ENCODE assay signal across 8 cellular contexts in genomic region chr16:19523184-19523558, GRCh38. TPM values are rescaled to one million over a fixed set of nuclear protein-coding genes. Genes with fewer than 3 reads are reported as not detected.
DNase-seq lines count a peak whose midpoint lies in the region; ATAC-seq, FAIRE-seq and TF ChIP-seq lines count a peak whose summit lies in the region.

No MANE protein-coding gene starts in this region.

- intact Hi-C loops in dorsolateral prefrontal cortex (cut with DNase I), result loop anchor here in 1 of 2 donors (2.0 to 10.0 kb wide), 2 partner anchors 32 to 728 kb away; partner anchors contain the start of genes RPS15A and VPS35L

- peak overlapping the region; percentile 48 for H4K8ac ChIP-seq in trophoblast cell (ENCODE audit: low read depth, low read length)

- no peak overlapping the region for H4K12ac ChIP-seq in trophoblast cell (ENCODE audit: low read depth, low read length)

- peaks cover 37% of the 10 kb centered on the region for H3K4me1 ChIP-seq in CD8-positive, alpha-beta memory T cell (ENCODE audit: insufficient read depth, low read length)
- H3K4me1 ChIP-seq in Loucy (ENCODE audit: insufficient read depth, low read length, poor library complexity, severe bottlenecking) (peaks cover 54% of the 10 kb centered on the region), trophoblast cell (ENCODE audit: control insufficient read depth in 1 of 2, insufficient read depth in 2 of 2, low read length in 2 of 2) (peaks cover 0 to 2% of the 10 kb centered on the region in 2 experiments)

- peaks cover 74% of the 10 kb centered on the region for H3K79me2 ChIP-seq in Loucy (ENCODE audit: insufficient read depth, low read length)
- peaks cover 7% of the 10 kb centered on the region for H3K79me2 ChIP-seq in trophoblast cell (ENCODE audit: control insufficient read depth, insufficient read depth, low read length, poor library complexity)

- peaks cover 7% of the 10 kb centered on the region for H3K79me1 ChIP-seq in trophoblast cell (ENCODE audit: low read length)

- no peak overlapping the region for H3K14ac ChIP-seq in trophoblast cell (ENCODE audit: low read length)

- peak overlapping the region; percentile 42; the same call in 1 of the 2 replicates for H2AFZ ChIP-seq in Loucy (ENCODE audit: low read length)
- peak overlapping the region; percentile 56 for H2AFZ ChIP-seq in trophoblast cell (ENCODE audit: insufficient read depth, low read length, poor library complexity)

- H4K20me1 ChIP-seq in Loucy (ENCODE audit: insufficient read depth, low read length, poor library complexity, severe bottlenecking), result peaks cover 27% of the 10 kb centered on the region

- POLR2A ChIA-PET in CD8-positive, alpha-beta memory T cell (lab: Charles Lee), result interaction anchor here (1.1 to 3.3 kb wide), 2 partner anchors 32 to 33 kb away, joined by 3 to 26 read pairs; partner anchors contain the start of gene VPS35L

- peaks cover 0 to 25% (median 4%) of the 10 kb centered on the region in 3 donors for H3K36me3 Mint-ChIP-seq in CD8-positive, alpha-beta memory T cell

- peaks cover 43 to 70% (median 64%) of the 10 kb centered on the region in 3 donors for H3K4me1 Mint-ChIP-seq in CD8-positive, alpha-beta memory T cell

- no peak overlapping the region for H2BK5ac ChIP-seq in trophoblast cell (ENCODE audit: low read depth, low read length, poor library complexity)

- CTCF ChIA-PET in CD8-positive, alpha-beta memory T cell (lab: Charles Lee), result interaction anchor here (1.7 to 2.8 kb wide), 3 partner anchors 26 to 35 kb away, joined by 4 to 25 read pairs (median 7); partner anchors contain the start of gene VPS35L

- no peak overlapping the region for H4K91ac ChIP-seq in trophoblast cell (ENCODE audit: low read depth, low read length)

- peak overlapping the region; percentile 43 for H2BK120ac ChIP-seq in trophoblast cell (ENCODE audit: insufficient read depth, low read length, poor library complexity)

- ATAC-seq in GM18867 (IDR thresholded peaks at IDR 0.05; ENCODE audit: unreplicated experiment), result no peak

- H2AK5ac ChIP-seq in trophoblast cell (ENCODE audit: low read length), result no peak overlapping the region

- no peaks in the 10 kb centered on the region for H3K9me2 ChIP-seq in Loucy (replicated peaks; ENCODE audit: low read depth, low read length)

- no peaks in the 10 kb centered on the region for H3K9me3 Mint-ChIP-seq in CD8-positive, alpha-beta memory T cell

- no CpG with 5 or more reads among the region's 18 CpGs for WGBS in trophoblast cell (ENCODE audit: extremely low coverage, insufficient coverage, insufficient read length)

- H3K27me3 Mint-ChIP-seq in CD8-positive, alpha-beta memory T cell, result no peaks in the 10 kb centered on the region

- no peak overlapping the region for H3K4me2 ChIP-seq in Loucy (ENCODE audit: low read depth, low read length, poor library complexity, severe bottlenecking)
- no peak overlapping the region for H3K4me2 ChIP-seq in trophoblast cell (ENCODE audit: low read length)

- no peak overlapping the region for H3K9ac ChIP-seq in Loucy (ENCODE audit: low read depth, low read length, poor library complexity, severe bottlenecking)
- no peak overlapping the region for H3K9ac ChIP-seq in trophoblast cell (ENCODE audit: low read length)

- no peaks in the 10 kb centered on the region for H3F3A ChIP-seq in Loucy (ENCODE audit: low read depth)

- peak overlapping the region; percentile 17 for H2BK12ac ChIP-seq in trophoblast cell (ENCODE audit: low read length)

- no peak overlapping the region for H3K18ac ChIP-seq in trophoblast cell (ENCODE audit: low read length)

- no peaks in the 10 kb centered on the region for H3K27me3 ChIP-seq in CD8-positive, alpha-beta memory T cell (ENCODE audit: insufficient read depth, low read length, poor library complexity, severe bottlenecking)
- H3K27me3 ChIP-seq in Loucy (ENCODE audit: insufficient read depth, low read length, poor library complexity, severe bottlenecking) (peaks cover 7% of the 10 kb centered on the region), dorsolateral prefrontal cortex (no peaks in the 10 kb centered on the region), trophoblast cell (ENCODE audit: insufficient read depth, low read length) (no peaks in the 10 kb centered on the region)

- H3K36me3 ChIP-seq in CD8-positive, alpha-beta memory T cell (ENCODE audit: insufficient read depth, low read length), result no peaks in the 10 kb centered on the region
- 0 out of 2 replicates have a peak, but pooled peaks cover 2% of the 10 kb centered on the region for H3K36me3 ChIP-seq in Loucy (ENCODE audit: insufficient read depth, low read length)
- H3K36me3 ChIP-seq in trophoblast cell (ENCODE audit: control insufficient read depth in 1 of 2, insufficient read depth in 2 of 2, low read length in 2 of 2), result peaks cover 0 to 2% of the 10 kb centered on the region in 2 experiments

- no peak overlapping the region for H3K27ac ChIP-seq in CD8-positive, alpha-beta memory T cell (ENCODE audit: low read depth, low read length)
- H3K27ac ChIP-seq in dorsolateral prefrontal cortex (peak overlapping the region in 49 of 59 donors; percentile 12 to 99 (median 95)), trophoblast cell (ENCODE audit: low read depth, low read length) (no peak overlapping the region)

- no peaks in the 10 kb centered on the region for H3K9me3 ChIP-seq in CD8-positive, alpha-beta memory T cell (ENCODE audit: low read length)
- H3K9me3 ChIP-seq in Loucy (ENCODE audit: insufficient read depth, low read depth, low read length) (no peaks in the 10 kb centered on the region), trophoblast cell (ENCODE audit: insufficient read depth, low read depth, low read length) (peaks cover 2% of the 10 kb centered on the region)

- TF ChIP-seq CTCF in Loucy (conservative IDR thresholded peaks at IDR 0.05; ENCODE audit: low read length) (no peak), dorsolateral prefrontal cortex (IDR thresholded peaks at IDR 0.05 in 54 of 56, conservative IDR thresholded peaks at IDR 0.05 in 2 of 56; ENCODE audit: low read depth in 1 of 56, partially characterized antibody in 56 of 56) (no peak)

- no peak overlapping the region for H3K23ac ChIP-seq in trophoblast cell (ENCODE audit: low read length)

- DNase-seq in CD8-positive, alpha-beta memory T cell, result no peak
- DNase-seq in dorsolateral prefrontal cortex (no peak), trophoblast cell (peak; percentile 65 to 73), islet precursor cell (no peak), urothelium cell line (ENCODE audit: low spot score) (no peak), RKO (ENCODE audit: low spot score) (no peak)

- H3K4me3 ChIP-seq in CD8-positive, alpha-beta memory T cell (ENCODE audit: low read length), result no peak overlapping the region
- H3K4me3 ChIP-seq in Loucy (ENCODE audit: low read length, poor library complexity, severe bottlenecking), result no peak overlapping the region
- H3K4me3 ChIP-seq in dorsolateral prefrontal cortex, result peak overlapping the region in 41 of 59 donors; percentile 70 to 100 (median 94)
- H3K4me3 ChIP-seq in trophoblast cell (ENCODE audit: low read depth, low read length), result no peak overlapping the region

- H3K4me3 Mint-ChIP-seq in CD8-positive, alpha-beta memory T cell, result peak overlapping the region in 5 of 7 donors; percentile 5 to 100 (median 94)

- FAIRE-seq in urothelium cell line (lab: Jason Lieb, UNC), result no peak

- no peak overlapping the region for H3K4ac ChIP-seq in trophoblast cell (ENCODE audit: low read depth, low read length)

- peak overlapping the region in 6 of 8 donors; percentile 17 to 99 (median 92) for H3K27ac Mint-ChIP-seq in CD8-positive, alpha-beta memory T cell

RNA-seq across cellular contexts. Expression of gene CCP110, which starts 0.6 kb away (rescaled TPM):
- 10 to 100 TPM; 30.1 to 37.4 TPM for total RNA-seq in CD8-positive, alpha-beta memory T cell
- polyA plus RNA-seq in CD8-positive, alpha-beta memory T cell, result 8.2 TPM
- 100 to 1,000 TPM in 50 of 120 experiments, 10 to 100 TPM in 70; 47.2 to 216 (median 93.1) TPM for total RNA-seq in dorsolateral prefrontal cortex
- 5.9 and 6.5 TPM in 2 replicates for polyA plus RNA-seq in trophoblast cell (2013)

RNA-seq across cellular contexts. Expression of gene GDE1, which starts 1.3 kb away (rescaled TPM):
- 10 to 100 TPM; 27.9 to 30.5 TPM for total RNA-seq in CD8-positive, alpha-beta memory T cell
- 39.8 TPM for polyA plus RNA-seq in CD8-positive, alpha-beta memory T cell
- total RNA-seq in dorsolateral prefrontal cortex, result 100 to 1,000 TPM in 1 of 120 experiments, 10 to 100 TPM in 119; 35.8 to 104 (median 76.3) TPM
- 55.3 and 55.7 TPM in 2 replicates for polyA plus RNA-seq in trophoblast cell (2013)

RNA-seq across cellular contexts. Expression of gene VPS35L, which starts 32.3 kb away (rescaled TPM):
- 10 to 100 TPM; 37.4 to 40.2 TPM for total RNA-seq in CD8-positive, alpha-beta memory T cell
- polyA plus RNA-seq in CD8-positive, alpha-beta memory T cell, result 52.3 TPM
- 100 to 1,000 TPM in 51 of 120 experiments, 10 to 100 TPM in 69; 61.8 to 152 (median 97.7) TPM for total RNA-seq in dorsolateral prefrontal cortex
- 36.5 and 40.2 TPM in 2 replicates for polyA plus RNA-seq in trophoblast cell (2013)

Comparison
In these comparisons a context has a peak if more than half of its experiments do, and no peak if none do; other contexts are left out.
1. DNase-seq: peak in trophoblast cell (2 of 2); none in CD8-positive, alpha-beta memory T cell (0 of 5), dorsolateral prefrontal cortex (0 of 10), islet precursor cell (single experiment), urothelium cell line (single experiment) and RKO (single experiment).
2. H3K27ac ChIP-seq: peak in dorsolateral prefrontal cortex (49 of 59); none in CD8-positive, alpha-beta memory T cell (single experiment) and trophoblast cell (single experiment).
3. H3K4me3 ChIP-seq: peak in dorsolateral prefrontal cortex (41 of 59); none in CD8-positive, alpha-beta memory T cell (single experiment), Loucy (single experiment) and trophoblast cell (single experiment).